In genomic region chr3:197736491-197737318, GRCh38 we compare ENCODE assay signal across 8 cellular contexts. TPM values are rescaled to one million over a fixed set of nuclear protein-coding genes. Genes with fewer than 3 reads are reported as not detected.
DNase-seq lines count a peak whose midpoint lies in the region; TF ChIP-seq lines count a peak whose summit lies in the region.

RUBCN (minus strand) TSS chr3:197736904; CDS start chr3:197736719, 185 bp downstream.

- H3K4me1 ChIP-seq in SJSA1 (replicated peaks) (peaks cover 10% of the 10 kb centered on the region; the same call in 1 of the 2 replicates), neuron (ENCODE audit: insufficient read depth, low read length) (peaks cover 17% of the 10 kb centered on the region)

- H3K27me3 ChIP-seq in SJSA1 (replicated peaks): no peaks in the 10 kb centered on the region
- H3K27me3 ChIP-seq in neuron (ENCODE audit: insufficient read depth, low read length): no peaks in the 10 kb centered on the region

- H3K4me3 ChIP-seq in SJSA1 (peak within 1 kb of the TSS; percentile 80), neuron (ENCODE audit: low read length) (peak within 1 kb of the TSS; percentile 79)

- H3K9me3 ChIP-seq in SJSA1 (replicated peaks) (no peaks in the 10 kb centered on the region), neuron (ENCODE audit: low read length) (no peaks in the 10 kb centered on the region)

- CTCF ChIA-PET in HEK293T (lab: Yijun Ruan, JAX): no interaction called here

- no peak within 1 kb of the TSS for H3K27ac ChIP-seq in SJSA1

- peak; percentile 98 for DNase-seq in GM03348 (ENCODE audit: low spot score)
- DNase-seq in HEK293T (ENCODE audit: extremely low spot score): peak; percentile 85
- DNase-seq in MV-4-11 (lab: John Stamatoyannopoulos, UW): peak; percentile 93
- peak; percentile 90 to 93 for DNase-seq in SJSA1 (ENCODE audit: low read depth in 1 of 2, low spot score in 2 of 2)
- DNase-seq in activated naive CD4-positive, alpha-beta T cell (lab: John Stamatoyannopoulos, UW): peak; percentile 72 to 93 (median 82)
- peak; percentile 90 for DNase-seq in foreskin melanocyte
- DNase-seq in stromal cell of bone marrow (ENCODE audit: low read depth): peak; percentile 91

- H3K36me3 ChIP-seq in SJSA1 (no peaks in the 10 kb centered on the region), neuron (ENCODE audit: insufficient read depth, low read length) (no peaks in the 10 kb centered on the region)

- POLR2A ChIA-PET in HEK293T (lab: Yijun Ruan, JAX): interaction anchor here (0.6 to 1.1 kb wide), 3 partner anchors 12 to 17 kb away, joined by 3 read pairs; no protein-coding TSS in a partner anchor

- H2AFZ ChIP-seq in neuron (ENCODE audit: low read depth, low read length): peak within 1 kb of the TSS; percentile 73

TF ChIP-seq in HEK293T, 16 proteins besides CTCF, POLR2A, EP300 and RAD21:
- TF ChIP-seq L3MBTL2 (conservative IDR thresholded peaks at IDR 0.05) (peak; percentile 82), BHLHE40 (IDR thresholded peaks at IDR 0.05; ENCODE audit: borderline replicate concordance) (no peak), NFRKB (IDR thresholded peaks at IDR 0.05) (no peak), ELF4 (IDR thresholded peaks at IDR 0.05) (peak; percentile 32; the same call in 1 of the 2 replicates), ZNF384 (IDR thresholded peaks at IDR 0.05) (no peak), LEF1 (IDR thresholded peaks at IDR 0.05; ENCODE audit: borderline replicate concordance) (no peak), HDGF (IDR thresholded peaks at IDR 0.05; ENCODE audit: borderline replicate concordance) (peak; percentile 96; the same call in 1 of the 2 replicates), SP1 (IDR thresholded peaks at IDR 0.05) (no peak)

RNA-seq across cellular contexts. Expression of gene RUBCN, which starts in this region (rescaled TPM):
- total RNA-seq in SJSA1 (2014; rRNA removed; shearing (Covaris generic)): 7.0 and 10.4 TPM in 2 replicates
